ENCODE assay signal across 1 cellular context in the genomic region with DNA sequence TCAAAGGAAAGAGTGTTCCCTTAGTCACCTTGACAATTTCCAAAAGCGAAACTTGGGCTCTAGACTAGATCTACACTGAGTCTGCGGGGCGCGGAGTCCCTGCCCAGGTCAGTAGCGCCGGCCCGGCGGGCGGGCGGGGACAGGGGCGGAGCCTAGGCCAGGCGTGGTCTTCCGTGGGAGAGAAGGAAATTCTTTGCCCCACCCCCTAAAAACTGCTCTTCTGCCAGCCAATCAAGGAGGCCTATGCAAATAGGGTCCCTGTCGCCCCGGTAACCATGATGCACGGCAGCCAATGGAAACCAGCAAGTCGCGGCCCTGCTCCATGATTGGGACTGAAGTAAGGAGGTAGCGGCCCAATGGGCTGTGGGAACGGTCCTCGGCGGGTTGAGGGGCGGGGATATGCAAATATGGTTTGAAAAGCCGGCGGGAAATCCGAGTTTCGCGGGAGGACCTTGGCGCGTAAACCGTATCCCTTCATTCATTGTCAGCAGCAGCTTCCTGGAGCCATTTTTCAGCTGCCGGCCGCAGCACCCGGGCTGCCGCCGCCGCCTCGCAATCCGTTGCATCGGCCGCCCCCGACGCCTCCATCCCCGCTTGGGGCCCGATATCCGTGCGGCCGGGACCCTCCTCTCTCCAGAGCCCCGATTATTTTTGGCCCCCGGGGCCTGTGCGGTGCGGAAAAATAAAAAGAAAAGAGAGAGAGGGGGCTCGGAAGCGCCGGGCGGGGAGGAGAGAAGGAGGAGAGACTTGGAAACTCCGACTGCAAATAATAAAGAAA.
TF ChIP-seq lines count a peak whose summit lies in the region.

A gene (plus strand): TSS at position 477 of the 778 bp plus-strand sequence. CDS start 354 bp downstream, outside the sequence.

TF ChIP-seq in HCT116, 20 proteins besides CTCF, POLR2A, EP300 and RAD21 (continued from another document):
- no peak for TF ChIP-seq ELF1 (IDR thresholded peaks at IDR 0.05; ENCODE audit: borderline replicate concordance, low read depth)
- peak; percentile 89 for TF ChIP-seq YY1 (IDR thresholded peaks at IDR 0.05; ENCODE audit: extremely low read depth, insufficient replicate concordance, low read depth, low read length)
- no peak for TF ChIP-seq SRF (IDR thresholded peaks at IDR 0.05; ENCODE audit: low read depth)
- no peak for TF ChIP-seq SIN3A (IDR thresholded peaks at IDR 0.05; ENCODE audit: low read depth)
TF ChIP-seq in HCT116: peak in this region for 2.
